ENCODE assay signal across 19 cellular contexts in genomic region chr11:78081583-78081982, GRCh38. TPM values are rescaled to one million over a fixed set of nuclear protein-coding genes. Genes with fewer than 3 reads are reported as not detected.
DNase-seq lines count a peak whose midpoint lies in the region; ATAC-seq, FAIRE-seq and TF ChIP-seq lines count a peak whose summit lies in the region.
"Had no signal": no experiment of that assay in that cellular context is flagged by ENCODE, and none has a peak within 500 bp of the region (broad histone marks: within the 10 kb centered on the region; RNA-seq: fewer than 3 reads in every experiment).

No MANE protein-coding gene starts in this region.

- peak overlapping the region; percentile 22 to 96 (median 60) for H3K4me3 Mint-ChIP-seq in CD4-positive, alpha-beta memory T cell
- H3K4me3 Mint-ChIP-seq in Calu3 (ENCODE audit: low read depth, unreplicated experiment) (no peak overlapping the region), naive B cell (peak overlapping the region in 5 of 8 donors; percentile 29 to 94 (median 47)), osteocyte (ENCODE audit: unreplicated experiment) (no peak overlapping the region)
- H3K4me3 Mint-ChIP-seq in activated T-helper 17 cell treated with anti-CD3 and anti-CD28 coated beads, Interleukin-2, amount 50 U/mL, for 72 hours, result peak overlapping the region; percentile 84

- H3K36me3 Mint-ChIP-seq in CD4-positive, alpha-beta memory T cell, result peaks cover 0 to 16% of the 10 kb centered on the region in 2 donors
- H3K36me3 Mint-ChIP-seq in Calu3 (ENCODE audit: insufficient read depth, unreplicated experiment), result peaks cover 56% of the 10 kb centered on the region
- peaks cover 5% of the 10 kb centered on the region for H3K36me3 Mint-ChIP-seq in activated T-helper 17 cell treated with anti-CD3 and anti-CD28 coated beads, Interleukin-2, amount 50 U/mL, for 72 hours (ENCODE audit: low read depth)
- no peaks in the 10 kb centered on the region for H3K36me3 Mint-ChIP-seq in naive B cell
- H3K36me3 Mint-ChIP-seq in osteocyte (ENCODE audit: unreplicated experiment), result no peaks in the 10 kb centered on the region

- no peaks in the 10 kb centered on the region for H3K27me3 ChIP-seq in CD4-positive, alpha-beta memory T cell (ENCODE audit: insufficient read depth, low read length)
- no peaks in the 10 kb centered on the region for H3K27me3 ChIP-seq in pancreas
- H3K27me3 ChIP-seq: BLaER1 treated with 17β-estradiol and CSF1 and Interleukin-3, amounts not matched to agents 10 nM and 100 nM had no signal

- peaks cover 34% of the 10 kb centered on the region for H3K4me1 ChIP-seq in CD4-positive, alpha-beta memory T cell (ENCODE audit: insufficient read depth, low read length)
- H3K4me1 ChIP-seq in pancreas, result peaks cover 6 to 19% (median 8%) of the 10 kb centered on the region in 3 donors

- intact Hi-C loops in CD4-positive, alpha-beta memory T cell (cut with micrococcal nuclease), result no loop called here
- intact Hi-C loops in Calu3 (cut with micrococcal nuclease; ENCODE audit: unreplicated experiment) (no loop called here), pancreas (cut with DNase I) (no loop called here)

- H3K36me3 ChIP-seq in CD4-positive, alpha-beta memory T cell (ENCODE audit: insufficient read depth, low read length), result no peaks in the 10 kb centered on the region
- H3K36me3 ChIP-seq in pancreas, result no peaks in the 10 kb centered on the region

- no peak overlapping the region for H3K4me3 ChIP-seq in CD4-positive, alpha-beta memory T cell (ENCODE audit: low read length in 2 of 2)
- no peak overlapping the region for H3K4me3 ChIP-seq in pancreas
- H3K4me3 ChIP-seq: BLaER1 treated with 17β-estradiol and CSF1 and Interleukin-3, amounts not matched to agents 10 nM and 100 nM had no signal

- CTCF ChIA-PET in CD4-positive, alpha-beta memory T cell (lab: Charles Lee; ENCODE audit: partially characterized antibody), result no interaction called here
- CTCF ChIA-PET in Calu3 (lab: Charles Lee), result no interaction called here

- no peak overlapping the region for H3K27ac ChIP-seq in CD4-positive, alpha-beta memory T cell (ENCODE audit: low read depth, low read length)
- H3K27ac ChIP-seq in pancreas, result no peak overlapping the region
- H3K27ac ChIP-seq: parathyroid adenoma had no signal

- peaks cover 24 to 55% (median 36%) of the 10 kb centered on the region in 4 donors for H3K4me1 Mint-ChIP-seq in CD4-positive, alpha-beta memory T cell
- peaks cover 38% of the 10 kb centered on the region for H3K4me1 Mint-ChIP-seq in Calu3 (ENCODE audit: low read depth, unreplicated experiment)
- H3K4me1 Mint-ChIP-seq in activated T-helper 17 cell treated with anti-CD3 and anti-CD28 coated beads, Interleukin-2, amount 50 U/mL, for 72 hours, result peaks cover 19% of the 10 kb centered on the region
- H3K4me1 Mint-ChIP-seq in naive B cell, result peaks cover 17 to 45% (median 29%) of the 10 kb centered on the region in 3 donors
- H3K4me1 Mint-ChIP-seq in osteocyte (ENCODE audit: unreplicated experiment), result peaks cover 23% of the 10 kb centered on the region

- WGBS in pancreas, 2 donors, result 75 to 77% methylated on average over 6 of the region's 6 CpGs

- TSS peak; percentile 25 for BruUV-seq in Calu3 (replicated peaks; lab: Mats Ljungman, UMichigan)

- no peak for FAIRE-seq in pancreas (lab: Jason Lieb, UNC)
- FAIRE-seq: endometrium, frontal cortex had no signal

- no peaks in the 10 kb centered on the region for H3K9me3 Mint-ChIP-seq in CD4-positive, alpha-beta memory T cell
- H3K9me3 Mint-ChIP-seq in Calu3 (ENCODE audit: low read depth, unreplicated experiment) (peaks cover 2% of the 10 kb centered on the region), naive B cell (no peaks in the 10 kb centered on the region), osteocyte (ENCODE audit: unreplicated experiment) (no peaks in the 10 kb centered on the region)
- no peaks in the 10 kb centered on the region for H3K9me3 Mint-ChIP-seq in activated T-helper 17 cell treated with anti-CD3 and anti-CD28 coated beads, Interleukin-2, amount 50 U/mL, for 72 hours

- no peak for TF ChIP-seq CTCF in Calu3 (IDR thresholded peaks at IDR 0.05; ENCODE audit: unreplicated experiment)
- TF ChIP-seq CTCF in osteocyte (IDR thresholded peaks at IDR 0.05), result no peak
- no peak for TF ChIP-seq CTCF in pancreas (IDR thresholded peaks at IDR 0.05)

- POLR2A ChIA-PET in CD4-positive, alpha-beta memory T cell (lab: Charles Lee; ENCODE audit: partially characterized antibody), result no interaction called here

- ATAC-seq in activated T-helper 17 cell treated with anti-CD3 and anti-CD28 coated beads, Interleukin-2, amount 50 U/mL, for 72 hours (replicated peaks), result no peak
- ATAC-seq in naive B cell (ENCODE audit: low read depth in 2 of 2) (no peak), pancreas (no peak)

- no peak for DNase-seq in CD4-positive, alpha-beta memory T cell
- no peak for DNase-seq in Calu3
- no peak for DNase-seq in naive B cell
- no peak for DNase-seq in SW480 (ENCODE audit: low spot score)
- no peak for DNase-seq in osteocyte (ENCODE audit: extremely low spot score, unreplicated experiment)
- no peak for DNase-seq in anterior cingulate cortex (lab: John Stamatoyannopoulos, UW)
- no peak for DNase-seq in pancreas
- DNase-seq: activated CD4-positive, alpha-beta T cell treated with anti-CD3 and anti-CD28 coated beads, Interleukin-2, amount 50 U/mL, for 1 hour; central memory CD4-positive, alpha-beta T cell; EL; NCI-H1048; NCI-H2171 treated with DMSO at 0.1 percent for 48 hours; NK-92 treated with Interleukin-12 subunit alpha and Interleukin-12 subunit beta, amount 100 ng/mL, for 24 hours had no signal

- peak overlapping the region; percentile 22 to 87 (median 72) for H3K27ac Mint-ChIP-seq in CD4-positive, alpha-beta memory T cell
- H3K27ac Mint-ChIP-seq in Calu3 (ENCODE audit: unreplicated experiment) (peak overlapping the region; percentile 87), naive B cell (peak overlapping the region in 3 of 6 donors; percentile 5 to 90 (median 6)), osteocyte (ENCODE audit: unreplicated experiment) (no peak overlapping the region)
- peak overlapping the region; percentile 8 for H3K27ac Mint-ChIP-seq in activated T-helper 17 cell treated with anti-CD3 and anti-CD28 coated beads, Interleukin-2, amount 50 U/mL, for 72 hours

- H3K27me3 Mint-ChIP-seq in CD4-positive, alpha-beta memory T cell, result no peaks in the 10 kb centered on the region
- H3K27me3 Mint-ChIP-seq in Calu3 (ENCODE audit: unreplicated experiment) (no peaks in the 10 kb centered on the region), naive B cell (no peaks in the 10 kb centered on the region), osteocyte (ENCODE audit: unreplicated experiment) (no peaks in the 10 kb centered on the region)
- H3K27me3 Mint-ChIP-seq in activated T-helper 17 cell treated with anti-CD3 and anti-CD28 coated beads, Interleukin-2, amount 50 U/mL, for 72 hours, result no peaks in the 10 kb centered on the region

- no peaks in the 10 kb centered on the region for H3K9me3 ChIP-seq in CD4-positive, alpha-beta memory T cell (ENCODE audit: control insufficient read depth in 1 of 2, low read length in 2 of 2)
- no peaks in the 10 kb centered on the region for H3K9me3 ChIP-seq in pancreas
- H3K9me3 ChIP-seq: BLaER1 treated with 17β-estradiol and CSF1 and Interleukin-3, amounts not matched to agents 10 nM and 100 nM had no signal

RNA-seq across cellular contexts. Expression of gene NDUFC2, which starts 1.9 kb away (rescaled TPM):
- 10 to 100 TPM; 80.5 to 86.5 TPM for total RNA-seq in CD4-positive, alpha-beta memory T cell
- polyA plus RNA-seq in CD4-positive, alpha-beta memory T cell, result 100 to 1,000 TPM; 158 to 188 TPM
- total RNA-seq in Calu3 (2022) (264 and 343 TPM in 2 replicates), osteocyte (182 and 199 TPM in 2 replicates), pancreas (10 to 100 TPM; 57.7 to 80.4 (median 73.6) TPM)
- total RNA-seq in activated T-helper 17 cell treated with anti-CD3 and anti-CD28 coated beads, Interleukin-2, amount 50 U/mL, for 72 hours, result 100 to 1,000 TPM in 1 of 2 donors, 10 to 100 TPM in 1; 80.5 to 149 TPM
- polyA plus RNA-seq in naive B cell (ENCODE audit: low read depth in 6 of 6) (100 to 1,000 TPM; 138 to 164 (median 149) TPM), pancreas (100 to 1,000 TPM in 1 of 2 donors, 10 to 100 TPM in 1; 42.6 to 114 TPM)

RNA-seq across cellular contexts. Expression of gene THRSP, which starts 17.9 kb away (rescaled TPM):
- not detected for total RNA-seq in CD4-positive, alpha-beta memory T cell
- polyA plus RNA-seq in CD4-positive, alpha-beta memory T cell, result under 1 TPM in 1 of 2 donors, not detected in 1; 0.16 TPM
- total RNA-seq in Calu3 (2022) (not detected in 2 replicates), osteocyte (not detected in 2 replicates), pancreas (1 to 10 TPM in 2 of 6 donors, not detected in 4; 4.5 to 9.2 TPM)
- total RNA-seq in activated T-helper 17 cell treated with anti-CD3 and anti-CD28 coated beads, Interleukin-2, amount 50 U/mL, for 72 hours, result not detected
- polyA plus RNA-seq in naive B cell (ENCODE audit: low read depth in 6 of 6) (not detected), pancreas (1 to 10 TPM in 1 of 2 donors, under 1 TPM in 1; 0.63 to 3.3 TPM)
- total RNA-seq: frontal cortex, lung microvascular endothelial cell had no signal

RNA-seq across cellular contexts. Expression of gene ALG8, which starts 57.8 kb away (rescaled TPM):
- total RNA-seq in CD4-positive, alpha-beta memory T cell, result 10 to 100 TPM; 27.6 to 31.2 TPM
- 10 to 100 TPM; 47.6 to 66.9 TPM for polyA plus RNA-seq in CD4-positive, alpha-beta memory T cell
- total RNA-seq in Calu3 (2022) (73.5 and 85.7 TPM in 2 replicates), osteocyte (35.1 and 41.7 TPM in 2 replicates), pancreas (10 to 100 TPM; 10.8 to 18.4 (median 16.3) TPM)
- total RNA-seq in activated T-helper 17 cell treated with anti-CD3 and anti-CD28 coated beads, Interleukin-2, amount 50 U/mL, for 72 hours, result 10 to 100 TPM; 38.3 to 70.2 TPM
- polyA plus RNA-seq in naive B cell (ENCODE audit: low read depth in 6 of 6) (10 to 100 TPM; 46.7 to 90.6 (median 59.9) TPM), pancreas (10 to 100 TPM; 26.5 to 29.0 TPM)

RNA-seq across cellular contexts. Expression of gene KCTD14, which starts 58.5 kb away (rescaled TPM):
- total RNA-seq in CD4-positive, alpha-beta memory T cell, result under 1 TPM in 1 of 2 experiments, not detected in 1; 0.20 TPM
- polyA plus RNA-seq in CD4-positive, alpha-beta memory T cell, result not detected
- total RNA-seq in Calu3 (2022) (13.2 and 17.6 TPM in 2 replicates), osteocyte (0.73 and 1.0 TPM in 2 replicates), pancreas (10 to 100 TPM; 11.9 to 20.7 (median 13.9) TPM)
- total RNA-seq in activated T-helper 17 cell treated with anti-CD3 and anti-CD28 coated beads, Interleukin-2, amount 50 U/mL, for 72 hours, result under 1 TPM in 1 of 2 donors, not detected in 1; 0.21 TPM
- polyA plus RNA-seq in naive B cell (ENCODE audit: low read depth in 6 of 6) (under 1 TPM in 1 of 6 donors, not detected in 5; 0.38 TPM), pancreas (1 to 10 TPM; 7.0 to 8.2 TPM)
- total RNA-seq: lung microvascular endothelial cell had no signal

Comparison
In these comparisons a context has a peak if more than half of its experiments do, and no peak if none do; other contexts are left out.
1. H3K4me3 Mint-ChIP-seq: peak in CD4-positive, alpha-beta memory T cell (8 of 8), activated T-helper 17 cell treated with anti-CD3 and anti-CD28 coated beads, Interleukin-2, amount 50 U/mL, for 72 hours (single experiment) and naive B cell (5 of 8); none in Calu3 (single experiment) and osteocyte (single experiment).